ENCODE assay signal across 15 cellular contexts in genomic region chr1:158022554-158023278, GRCh38. TPM values are rescaled to one million over a fixed set of nuclear protein-coding genes. Genes with fewer than 3 reads are reported as not detected.
DNase-seq lines count a peak whose midpoint lies in the region; ATAC-seq, FAIRE-seq and TF ChIP-seq lines count a peak whose summit lies in the region.
"Had no signal": no experiment of that assay in that cellular context is flagged by ENCODE, and none has a peak within 500 bp of the region (broad histone marks: within the 10 kb centered on the region; RNA-seq: fewer than 3 reads in every experiment).

No MANE protein-coding gene starts in this region.

- POLR2A ChIA-PET in A549 (lab: Yijun Ruan, JAX): no interaction called here
- POLR2A ChIA-PET in activated CD8-positive, alpha-beta T cell treated with anti-CD3 and anti-CD28 coated beads for 36 hours (lab: Charles Lee): no interaction called here

- no peak for TF ChIP-seq EP300 in A549 (IDR thresholded peaks at IDR 0.05)

- no peak for ATAC-seq in A549
- ATAC-seq in activated CD8-positive, alpha-beta T cell treated with anti-CD3 and anti-CD28 coated beads for 36 hours: no peak
- ATAC-seq: activated naive CD4-positive, alpha-beta T cell treated with anti-CD3 and anti-CD28 coated beads, Interleukin-2, amount 50 U/mL, for 72 hours had no signal

- peak overlapping the region in 1 of 5 experiments; percentile 34 for H3K4me3 Mint-ChIP-seq in brain
- H3K4me3 Mint-ChIP-seq in activated CD8-positive, alpha-beta T cell treated with anti-CD3 and anti-CD28 coated beads for 36 hours: no peak overlapping the region
- H3K4me3 Mint-ChIP-seq: dendritic cell treated with granulocyte-macrophage colony-stimulating factor and Interleukin-4, amounts not matched to agents 40 ng/mL and 50 ng/mL, for 4 days had no signal

- peaks cover 3% of the 10 kb centered on the region for H3K27me3 Mint-ChIP-seq in brain
- H3K27me3 Mint-ChIP-seq in activated CD8-positive, alpha-beta T cell treated with anti-CD3 and anti-CD28 coated beads for 36 hours: peaks cover 5% of the 10 kb centered on the region

- DNase-seq in A549 (ENCODE audit: low read depth in 1 of 2, low spot score in 1 of 2): no peak
- no peak for DNase-seq in right atrium auricular region (ENCODE audit: low spot score)
- peak; percentile 16 for DNase-seq in prostate gland (ENCODE audit: low spot score)
- DNase-seq in RCC 7860 (ENCODE audit: low spot score): no peak
- DNase-seq in activated CD8-positive, alpha-beta T cell treated with anti-CD3 and anti-CD28 coated beads for 36 hours: no peak
- no peak for DNase-seq in activated CD4-positive, alpha-beta T cell treated with anti-CD3 and anti-CD28 coated beads for 48 hours
- DNase-seq in activated CD8-positive, alpha-beta memory T cell treated with anti-CD3 and anti-CD28 coated beads, Interleukin-2, amount 50 U/mL, for 48 hours: no peak
- DNase-seq: activated CD8-positive, alpha-beta memory T cell treated with anti-CD3 and anti-CD28 coated beads for 24 hours; PC-9; T-helper 9 cell; testis had no signal

- peaks cover 84% of the 10 kb centered on the region for H3K4me1 ChIP-seq in A549
- H3K4me1 ChIP-seq in right atrium auricular region: peaks cover 0 to 81% of the 10 kb centered on the region in 2 donors
- peaks cover 6% of the 10 kb centered on the region for H3K4me1 ChIP-seq in prostate gland (replicated peaks)

- peaks cover 91% of the 10 kb centered on the region for H3K4me1 Mint-ChIP-seq in brain
- H3K4me1 Mint-ChIP-seq in activated CD8-positive, alpha-beta T cell treated with anti-CD3 and anti-CD28 coated beads for 36 hours (ENCODE audit: low read depth): no peaks in the 10 kb centered on the region

- H3K4me3 ChIP-seq in A549: no peak overlapping the region
- H3K4me3 ChIP-seq in right atrium auricular region: no peak overlapping the region
- no peak overlapping the region for H3K4me3 ChIP-seq in prostate gland
- H3K4me3 ChIP-seq: PC-9, testis had no signal

- peaks cover 5% of the 10 kb centered on the region for H3K36me3 Mint-ChIP-seq in brain
- no peaks in the 10 kb centered on the region for H3K36me3 Mint-ChIP-seq in activated CD8-positive, alpha-beta T cell treated with anti-CD3 and anti-CD28 coated beads for 36 hours (ENCODE audit: low read depth)
- H3K36me3 Mint-ChIP-seq: activated naive CD4-positive, alpha-beta T cell treated with anti-CD3 and anti-CD28 coated beads, Interleukin-2, amount 50 U/mL, for 72 hours had no signal

- 65% methylated on average over 6 of the region's 6 CpGs for WGBS in A549 (ENCODE audit: missing lambda C conversion rate)
- 44% methylated on average over 6 of the region's 6 CpGs for WGBS in prostate gland

- H3K27me3 ChIP-seq in right atrium auricular region (no peaks in the 10 kb centered on the region), prostate gland (replicated peaks; ENCODE audit: insufficient read depth) (no peaks in the 10 kb centered on the region)
- H3K27me3 ChIP-seq: testis had no signal

- TF ChIP-seq POLR2A in A549 (IDR thresholded peaks at IDR 0.05; ENCODE audit: low read length) (no peak), prostate gland (IDR thresholded peaks at IDR 0.05) (no peak)

- peak overlapping the region; percentile 69 for H3K4me2 ChIP-seq in A549

- TF ChIP-seq CTCF in A549 (IDR thresholded peaks at IDR 0.05) (no peak), brain (conservative IDR thresholded peaks at IDR 0.05) (no peak), right atrium auricular region (IDR thresholded peaks at IDR 0.05) (no peak), prostate gland (IDR thresholded peaks at IDR 0.05) (no peak)
- TF ChIP-seq CTCF in activated CD8-positive, alpha-beta T cell treated with anti-CD3 and anti-CD28 coated beads for 36 hours (IDR thresholded peaks at IDR 0.05): no peak

- FAIRE-seq in A549 (lab: Jason Lieb, UNC): no peak
- no peak for FAIRE-seq in RCC 7860 (lab: Jason Lieb, UNC)
- FAIRE-seq: D721Med had no signal

- no peaks in the 10 kb centered on the region for H3K9me3 ChIP-seq in A549
- no peaks in the 10 kb centered on the region for H3K9me3 ChIP-seq in right atrium auricular region
- no peaks in the 10 kb centered on the region for H3K9me3 ChIP-seq in prostate gland
- H3K9me3 ChIP-seq: testis had no signal

- H3K36me3 ChIP-seq in right atrium auricular region: no peaks in the 10 kb centered on the region
- no peaks in the 10 kb centered on the region for H3K36me3 ChIP-seq in prostate gland

- TF ChIP-seq RAD21 in A549 (conservative IDR thresholded peaks at IDR 0.05 in 1 of 2, IDR thresholded peaks at IDR 0.05 in 1 of 2): no peak

- peak overlapping the region in 3 of 5 experiments; percentile 66 to 93 (median 74) for H3K27ac Mint-ChIP-seq in brain
- no peak overlapping the region for H3K27ac Mint-ChIP-seq in activated CD8-positive, alpha-beta T cell treated with anti-CD3 and anti-CD28 coated beads for 36 hours
- H3K27ac Mint-ChIP-seq: activated naive CD4-positive, alpha-beta T cell treated with anti-CD3 and anti-CD28 coated beads, Interleukin-2, amount 50 U/mL, for 72 hours; dendritic cell treated with granulocyte-macrophage colony-stimulating factor and Interleukin-4, amounts not matched to agents 40 ng/mL and 50 ng/mL, for 4 days had no signal

- intact Hi-C loops in prostate gland (cut with DNase I): no loop called here
- intact Hi-C loops in activated CD8-positive, alpha-beta T cell treated with anti-CD3 and anti-CD28 coated beads for 36 hours (cut with micrococcal nuclease): no loop called here

- H3K9me3 Mint-ChIP-seq in brain: no peaks in the 10 kb centered on the region
- no peaks in the 10 kb centered on the region for H3K9me3 Mint-ChIP-seq in activated CD8-positive, alpha-beta T cell treated with anti-CD3 and anti-CD28 coated beads for 36 hours
- H3K9me3 Mint-ChIP-seq: activated naive CD4-positive, alpha-beta T cell treated with anti-CD3 and anti-CD28 coated beads, Interleukin-2, amount 50 U/mL, for 72 hours; dendritic cell treated with granulocyte-macrophage colony-stimulating factor and Interleukin-4, amounts not matched to agents 40 ng/mL and 50 ng/mL, for 4 days had no signal

- CTCF ChIA-PET in A549 (lab: Yijun Ruan, JAX): interaction anchor here (0.6 to 49.7 kb wide), 5 partner anchors 9 to 59 kb away, joined by 3 to 1281 read pairs (median 12); partner anchors contain the start of gene KIRREL1
- CTCF ChIA-PET in activated CD8-positive, alpha-beta T cell treated with anti-CD3 and anti-CD28 coated beads for 36 hours (lab: Charles Lee): interaction anchor here (0.9 to 1.0 kb wide), 2 partner anchors 31 to 73 kb away, joined by 3 to 4 read pairs; no protein-coding TSS in a partner anchor

- H3K27ac ChIP-seq in A549 (peak overlapping the region; percentile 89 to 98), right atrium auricular region (peak overlapping the region; percentile 80 to 83), prostate gland (peak overlapping the region; percentile 32 to 56)
- H3K27ac ChIP-seq: PC-9 had no signal

TF ChIP-seq in A549, 52 proteins besides CTCF, POLR2A, EP300 and RAD21:
- TF ChIP-seq CEBPB (IDR thresholded peaks at IDR 0.05) (peak in 1 of 2 experiments; percentile 27; a peak in 1 of 4 replicates), FOSL2 (IDR thresholded peaks at IDR 0.05) (no peak), FOSL2 (CRISPR knock-in tag; IDR thresholded peaks at IDR 0.05) (no peak), EHF (CRISPR knock-in tag; IDR thresholded peaks at IDR 0.05) (no peak), MYC (IDR thresholded peaks at IDR 0.05; ENCODE audit: borderline replicate concordance, low read length) (no peak), KDM1A (IDR thresholded peaks at IDR 0.05; ENCODE audit: low read depth) (no peak), HES2 (IDR thresholded peaks at IDR 0.05) (no peak), POLR2AphosphoS2 (conservative IDR thresholded peaks at IDR 0.05; ENCODE audit: low read length) (no peak)

RNA-seq across cellular contexts. Expression of gene KIRREL1, which starts 29.3 kb away (rescaled TPM):
- polyA plus RNA-seq in A549 (2011; rRNA removed) (18.7 and 26.2 TPM in 2 replicates), A549 (2017; fragmentation: RNase III; extraction: RNeasy Plus Mini Kit Qiagen cat#74134 plus additional on column Dnase treatment) (41.3 to 43.8 TPM (median 41.3 TPM) in 3 replicates), brain (ENCODE audit: insufficient read depth, low read depth, low replicate concordance) (4.0 TPM)
- 18.7 and 25.7 TPM in 2 replicates for polyA plus RNA-seq in A549 (2012; cell fraction: cytosol; rRNA removed)
- polyA plus RNA-seq in A549 (2012; cell fraction: nucleus; rRNA removed): 56.7 and 57.8 TPM in 2 replicates
- polyA minus RNA-seq in A549 (2011; rRNA and poly(A)+ RNA removed): 41.2 and 49.0 TPM in 2 replicates
- total RNA-seq in right atrium auricular region (10 to 100 TPM; 12.3 to 21.9 TPM), prostate gland (10 to 100 TPM; 18.6 to 50.2 TPM)
- under 1 TPM; 0.11 to 0.16 TPM for total RNA-seq in activated CD8-positive, alpha-beta T cell treated with anti-CD3 and anti-CD28 coated beads for 36 hours

Comparison
In these comparisons a context has a peak if more than half of its experiments do, and no peak if none do; other contexts are left out.
1. RNA of gene KIRREL1, which starts 29.3 kb away (total RNA-seq): 18.6 to 50.2 TPM in prostate gland and 12.3 to 21.9 TPM in right atrium auricular region; 0.11 to 0.16 TPM in activated CD8-positive, alpha-beta T cell treated with anti-CD3 and anti-CD28 coated beads for 36 hours; every median in the first group is over 10 times any median in the second.
2. Peak in every context shown above with its lines, with median percentiles within 50 percentile points of each other: H3K27ac ChIP-seq.